29 cellular contexts compared by ENCODE assay signal in the genomic region with DNA sequence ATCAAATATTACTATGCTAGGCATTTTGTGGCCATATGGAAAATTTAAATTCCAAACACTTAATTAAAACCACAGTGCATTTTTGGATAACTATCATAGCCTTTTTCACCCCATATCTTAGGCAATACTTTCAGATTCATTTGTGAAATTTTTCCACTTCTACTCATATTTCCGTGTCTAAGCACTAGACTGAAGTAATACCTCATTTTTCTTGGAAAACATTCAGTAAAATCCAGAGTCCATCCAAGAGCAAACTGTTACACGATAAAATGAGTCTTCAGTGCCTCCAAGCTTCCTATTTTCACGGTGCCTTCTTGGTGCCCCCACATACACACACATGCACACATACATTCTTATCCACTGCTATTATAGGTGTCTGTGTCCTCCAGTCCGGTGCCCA.
DNase-seq lines count a peak whose midpoint lies in the region; ATAC-seq and TF ChIP-seq lines count a peak whose summit lies in the region.
"Had no signal": no experiment of that assay in that cellular context is flagged by ENCODE, and none has a peak within 500 bp of the region (broad histone marks: within the 10 kb centered on the region; RNA-seq: fewer than 3 reads in every experiment).

No MANE protein-coding gene starts in this region.

- no peak overlapping the region for H3K4me3 Mint-ChIP-seq in glutamatergic neuron (ENCODE audit: unreplicated experiment)
- H3K4me3 Mint-ChIP-seq: activated CD4-positive, alpha-beta T cell treated with anti-CD3 and anti-CD28 coated beads, Interleukin-2, amount 10 ng/mL, durations not matched to agents 24 days and 14 days; activated naive CD8-positive, alpha-beta T cell; dendritic cell treated with granulocyte-macrophage colony-stimulating factor and Interleukin-4, amounts not matched to agents 40 ng/mL and 50 ng/mL, for 4 days; memory B cell; neural progenitor cell had no signal

- ATAC-seq in left ventricle myocardium superior (peak; percentile 19), Right ventricle myocardium superior (ENCODE audit: poor library complexity) (no peak)
- ATAC-seq: left colon, pancreas had no signal

- no peaks in the 10 kb centered on the region for H3K36me3 Mint-ChIP-seq in glutamatergic neuron (ENCODE audit: unreplicated experiment)
- H3K36me3 Mint-ChIP-seq: activated naive CD8-positive, alpha-beta T cell; memory B cell; neural progenitor cell had no signal

- TF ChIP-seq CTCF in glutamatergic neuron (IDR thresholded peaks at IDR 0.05; ENCODE audit: partially characterized antibody, unreplicated experiment), result no peak

- intact Hi-C loops in left ventricle myocardium superior (cut with micrococcal nuclease), result no loop called here
- intact Hi-C loops in Right ventricle myocardium superior (cut with DNase I), result no loop called here

- no peaks in the 10 kb centered on the region for H3K27me3 Mint-ChIP-seq in glutamatergic neuron (ENCODE audit: unreplicated experiment)
- H3K27me3 Mint-ChIP-seq: activated CD4-positive, alpha-beta T cell treated with anti-CD3 and anti-CD28 coated beads, Interleukin-2, amount 10 ng/mL, durations not matched to agents 24 days and 14 days; activated naive CD8-positive, alpha-beta T cell; dendritic cell treated with granulocyte-macrophage colony-stimulating factor and Interleukin-4, amounts not matched to agents 40 ng/mL and 50 ng/mL, for 4 days; memory B cell had no signal

- no peak for DNase-seq in left ventricle myocardium superior
- DNase-seq in Right ventricle myocardium superior, result no peak
- peak; percentile 4 for DNase-seq in LHCN-M2 (ENCODE audit: low read depth)
- peak; percentile 91 for DNase-seq in fibroblast of peridontal ligament (ENCODE audit: extremely low read depth)
- DNase-seq in inferior parietal cortex (ENCODE audit: extremely low spot score), result no peak
- DNase-seq in activated CD4-positive, alpha-beta T cell treated with anti-CD3 and anti-CD28 coated beads for 1 hour, result no peak
- no peak for DNase-seq in glutamatergic neuron
- DNase-seq in mucosa of gallbladder (ENCODE audit: low spot score), result no peak
- DNase-seq: 8988T; activated CD4-positive, alpha-beta T cell treated with anti-CD3 and anti-CD28 coated beads, Interleukin-2, amount 10 ng/mL, durations not matched to agents 24 days and 14 days; activated effector memory CD4-positive, alpha-beta T cell treated with anti-CD3 and anti-CD28 coated beads, Interleukin-2, amount 50 U/mL, for 16 hours; activated T-cell treated with anti-CD3 and anti-CD28 coated beads, Interleukin-2, amount 50 U/mL, for 1 hour; caudate nucleus; erythroblast; hypothalamus; left colon; NCI-H1048; NCI-H2107; NCI-H446 treated with DMSO at 0.1 percent for 48 hours; NCI-H774; pancreas; stimulated activated naive CD4-positive, alpha-beta T cell; SW 1271; T1000; WERI-Rb-1 had no signal

- H3K4me1 Mint-ChIP-seq in glutamatergic neuron (ENCODE audit: low read depth, unreplicated experiment), result no peaks in the 10 kb centered on the region
- H3K4me1 Mint-ChIP-seq: activated CD4-positive, alpha-beta T cell treated with anti-CD3 and anti-CD28 coated beads, Interleukin-2, amount 10 ng/mL, durations not matched to agents 24 days and 14 days; memory B cell; neural progenitor cell had no signal

- no peak overlapping the region for H3K27ac Mint-ChIP-seq in glutamatergic neuron (ENCODE audit: unreplicated experiment)
- H3K27ac Mint-ChIP-seq: activated CD4-positive, alpha-beta T cell treated with anti-CD3 and anti-CD28 coated beads, Interleukin-2, amount 10 ng/mL, durations not matched to agents 24 days and 14 days; activated naive CD8-positive, alpha-beta T cell; dendritic cell treated with granulocyte-macrophage colony-stimulating factor and Interleukin-4, amounts not matched to agents 40 ng/mL and 50 ng/mL, for 4 days; memory B cell; neural progenitor cell had no signal

- H3K9me3 Mint-ChIP-seq in glutamatergic neuron (ENCODE audit: unreplicated experiment), result no peaks in the 10 kb centered on the region
- H3K9me3 Mint-ChIP-seq: neural progenitor cell had no signal

Comparison
In these comparisons a context has a peak if more than half of its experiments do, and no peak if none do; other contexts are left out.
1. DNase-seq: peak in LHCN-M2 (single experiment) and fibroblast of peridontal ligament (single experiment); none in left ventricle myocardium superior (single experiment), Right ventricle myocardium superior (single experiment), inferior parietal cortex (single experiment), activated CD4-positive, alpha-beta T cell treated with anti-CD3 and anti-CD28 coated beads for 1 hour (single experiment), glutamatergic neuron (single experiment) and mucosa of gallbladder (single experiment).